In the genomic region with DNA sequence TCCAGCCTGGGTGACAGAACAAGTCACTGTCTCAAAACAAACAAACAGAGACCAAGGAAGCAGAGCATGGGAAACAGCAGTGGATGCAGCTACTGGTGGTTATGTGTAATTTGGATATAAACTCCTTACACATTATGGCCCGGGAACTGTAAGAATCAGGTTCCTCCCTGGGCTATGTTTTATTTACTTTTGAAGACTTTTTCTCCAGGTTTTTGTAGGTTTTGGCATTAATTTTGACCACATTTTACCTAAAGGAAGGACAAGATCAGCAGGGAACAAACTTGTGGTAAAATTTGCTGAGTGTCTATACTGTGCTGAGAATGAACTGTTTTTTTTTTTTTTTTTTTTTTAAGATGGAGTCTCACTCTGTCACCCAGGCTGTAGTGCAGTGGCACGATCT, we compare ENCODE assay signal across 20 cellular contexts. TPM values are rescaled to one million over a fixed set of nuclear protein-coding genes. Genes with fewer than 3 reads are reported as not detected.
A peak's percentile ranks its signal among the peaks of the same experiment; 100 is the strongest.
DNase-seq lines count a peak whose midpoint lies in the region; ATAC-seq and TF ChIP-seq lines count a peak whose summit lies in the region.
"Had no signal": no experiment of that assay in that cellular context is flagged by ENCODE, and none has a peak within 500 bp of the region (broad histone marks: within the 10 kb centered on the region; RNA-seq: fewer than 3 reads in every experiment).

No MANE protein-coding gene starts in this region.

- peaks cover 59% of the 10 kb centered on the region for H4K20me1 ChIP-seq in osteoblast (ENCODE audit: insufficient read depth, low read length)

- H3K4me1 ChIP-seq in osteoblast (ENCODE audit: insufficient read depth, low read length) (peaks cover 21% of the 10 kb centered on the region), upper lobe of right lung (no peaks in the 10 kb centered on the region)
- H3K4me1 ChIP-seq: BLaER1 had no signal

- ATAC-seq in activated T-helper 17 cell treated with anti-CD3 and anti-CD28 coated beads, Interleukin-2, amount 50 U/mL, for 72 hours (replicated peaks), result no peak
- ATAC-seq in upper lobe of right lung, result no peak
- ATAC-seq: A549, esophagus mucosa, Right ventricle myocardium inferior had no signal

- CTCF ChIA-PET in activated CD4-positive, alpha-beta T cell treated with anti-CD3 and anti-CD28 coated beads, Interleukin-2, amount 10 ng/mL, durations not matched to agents 7 days and 5 days (lab: Charles Lee), result interaction anchor here (1.0 to 1.8 kb wide), 2 partner anchors 29 to 36 kb away, joined by 3 to 5 read pairs; no protein-coding TSS in a partner anchor

- no peak overlapping the region for H2AFZ ChIP-seq in osteoblast (ENCODE audit: low read length)

- no peak overlapping the region for H3K4me2 ChIP-seq in osteoblast (ENCODE audit: insufficient read depth, low read length)
- H3K4me2 ChIP-seq: BLaER1 had no signal

- POLR2A ChIA-PET in activated CD4-positive, alpha-beta T cell treated with anti-CD3 and anti-CD28 coated beads, Interleukin-2, amount 10 ng/mL, durations not matched to agents 7 days and 5 days (lab: Charles Lee), result no interaction called here

- H3K27me3 ChIP-seq in osteoblast (ENCODE audit: insufficient read depth, low read length), result no peaks in the 10 kb centered on the region
- H3K27me3 ChIP-seq in upper lobe of right lung, result no peaks in the 10 kb centered on the region
- H3K27me3 ChIP-seq: BLaER1, right atrium auricular region had no signal

- TF ChIP-seq CTCF in HFFc6 (IDR thresholded peaks at IDR 0.05), result no peak
- TF ChIP-seq CTCF in osteoblast (IDR thresholded peaks at IDR 0.05; ENCODE audit: extremely low read depth, low read depth, low read length), result no peak
- no peak for TF ChIP-seq CTCF in upper lobe of right lung (IDR thresholded peaks at IDR 0.05)

- no peak overlapping the region for H3K4me3 ChIP-seq in osteoblast (ENCODE audit: insufficient read depth, low read length)
- no peak overlapping the region for H3K4me3 ChIP-seq in upper lobe of right lung
- H3K4me3 ChIP-seq: A549, BLaER1, right atrium auricular region had no signal

- H3K9me3 ChIP-seq in osteoblast (ENCODE audit: low read depth, low read length) (no peaks in the 10 kb centered on the region), upper lobe of right lung (no peaks in the 10 kb centered on the region)
- H3K9me3 ChIP-seq: A549, BLaER1, right atrium auricular region had no signal

- H3K36me3 Mint-ChIP-seq in activated CD4-positive, alpha-beta T cell treated with anti-CD3 and anti-CD28 coated beads, Interleukin-2, amount 10 ng/mL, durations not matched to agents 7 days and 5 days (ENCODE audit: low read depth), result peaks cover 44% of the 10 kb centered on the region
- H3K36me3 Mint-ChIP-seq in HFFc6 (ENCODE audit: low read depth), result peaks cover 8% of the 10 kb centered on the region; the same call in 1 of the 2 replicates
- H3K36me3 Mint-ChIP-seq in activated T-helper 17 cell treated with anti-CD3 and anti-CD28 coated beads, Interleukin-2, amount 50 U/mL, for 72 hours (ENCODE audit: low read depth), result peaks cover 99% of the 10 kb centered on the region

- H3K4me3 Mint-ChIP-seq in activated CD4-positive, alpha-beta T cell treated with anti-CD3 and anti-CD28 coated beads, Interleukin-2, amount 10 ng/mL, durations not matched to agents 7 days and 5 days, result no peak overlapping the region
- H3K4me3 Mint-ChIP-seq in HFFc6, result no peak overlapping the region
- peak overlapping the region; percentile 55 for H3K4me3 Mint-ChIP-seq in activated T-helper 17 cell treated with anti-CD3 and anti-CD28 coated beads, Interleukin-2, amount 50 U/mL, for 72 hours

- no peak for DNase-seq in activated CD4-positive, alpha-beta T cell treated with anti-CD3 and anti-CD28 coated beads, Interleukin-2, amount 10 ng/mL, durations not matched to agents 7 days and 5 days
- DNase-seq in activated CD4-positive, alpha-beta T cell treated with anti-CD3 and anti-CD28 coated beads for 48 hours, result no peak
- DNase-seq in HFFc6, result no peak
- no peak for DNase-seq in osteoblast (ENCODE audit: insufficient read length, low spot score, missing footprints)
- no peak for DNase-seq in upper lobe of right lung
- DNase-seq in NCI-H510A treated with DMSO at 0.1 percent for 48 hours (lab: John Stamatoyannopoulos, UW), result no peak
- no peak for DNase-seq in HuH-7 (ENCODE audit: low spot score)
- DNase-seq: amniotic stem cell; cerebellar nuclear complex; GDM1; mammary epithelial cell; NCI-H1694; NCI-H774; stimulated activated CD4-positive, alpha-beta T cell treated with anti-CD3 and anti-CD28 coated beads, Interleukin-12 subunit alpha, Interleukin-12 subunit beta, amount 100 ng/mL, for 4 hours had no signal

- peak overlapping the region; percentile 28 for H3K27ac Mint-ChIP-seq in activated CD4-positive, alpha-beta T cell treated with anti-CD3 and anti-CD28 coated beads, Interleukin-2, amount 10 ng/mL, durations not matched to agents 7 days and 5 days
- H3K27ac Mint-ChIP-seq in HFFc6, result peak overlapping the region; percentile 8; the same call in 1 of the 2 replicates
- peak overlapping the region; percentile 76 for H3K27ac Mint-ChIP-seq in activated T-helper 17 cell treated with anti-CD3 and anti-CD28 coated beads, Interleukin-2, amount 50 U/mL, for 72 hours

- H3K79me2 ChIP-seq in osteoblast (ENCODE audit: insufficient read depth, low read length), result peaks cover 99% of the 10 kb centered on the region

- H3K27ac ChIP-seq in osteoblast (ENCODE audit: low read depth, low read length) (peak overlapping the region; percentile 2), upper lobe of right lung (no peak overlapping the region)
- H3K27ac ChIP-seq: BLaER1, right atrium auricular region had no signal

- no peaks in the 10 kb centered on the region for H3K36me3 ChIP-seq in osteoblast (ENCODE audit: insufficient read depth, low read length)
- H3K36me3 ChIP-seq in upper lobe of right lung, result no peaks in the 10 kb centered on the region
- H3K36me3 ChIP-seq: right atrium auricular region had no signal

- H3K4me1 Mint-ChIP-seq in activated CD4-positive, alpha-beta T cell treated with anti-CD3 and anti-CD28 coated beads, Interleukin-2, amount 10 ng/mL, durations not matched to agents 7 days and 5 days, result peaks cover 74% of the 10 kb centered on the region
- peaks cover 70% of the 10 kb centered on the region for H3K4me1 Mint-ChIP-seq in HFFc6 (ENCODE audit: low read depth)
- peaks cover 61% of the 10 kb centered on the region for H3K4me1 Mint-ChIP-seq in activated T-helper 17 cell treated with anti-CD3 and anti-CD28 coated beads, Interleukin-2, amount 50 U/mL, for 72 hours

- intact Hi-C loops in upper lobe of right lung (cut with DNase I), result no loop called here

- no peaks in the 10 kb centered on the region for H3K9me3 Mint-ChIP-seq in activated CD4-positive, alpha-beta T cell treated with anti-CD3 and anti-CD28 coated beads, Interleukin-2, amount 10 ng/mL, durations not matched to agents 7 days and 5 days
- H3K9me3 Mint-ChIP-seq in HFFc6, result no peaks in the 10 kb centered on the region
- no peaks in the 10 kb centered on the region for H3K9me3 Mint-ChIP-seq in activated T-helper 17 cell treated with anti-CD3 and anti-CD28 coated beads, Interleukin-2, amount 50 U/mL, for 72 hours

- H3K27me3 Mint-ChIP-seq in activated CD4-positive, alpha-beta T cell treated with anti-CD3 and anti-CD28 coated beads, Interleukin-2, amount 10 ng/mL, durations not matched to agents 7 days and 5 days, result no peaks in the 10 kb centered on the region
- H3K27me3 Mint-ChIP-seq in HFFc6 (ENCODE audit: insufficient read depth), result no peaks in the 10 kb centered on the region; the same call in 1 of the 2 replicates
- H3K27me3 Mint-ChIP-seq in activated T-helper 17 cell treated with anti-CD3 and anti-CD28 coated beads, Interleukin-2, amount 50 U/mL, for 72 hours, result no peaks in the 10 kb centered on the region

RNA-seq across cellular contexts. Expression of a gene that starts 8.4 kb away (rescaled TPM):
- 100 to 1,000 TPM; 151 to 204 TPM for total RNA-seq in activated CD4-positive, alpha-beta T cell treated with anti-CD3 and anti-CD28 coated beads, Interleukin-2, amount 10 ng/mL, durations not matched to agents 7 days and 5 days
- total RNA-seq in HFFc6 (2021; fragmentation: NEBNext Ultra II Directional; extraction: Animal tissue kit (Norgen Biotek cat#: 25700)), result 10 to 100 TPM; 39.9 to 54.0 (median 49.3) TPM
- total RNA-seq in activated T-helper 17 cell treated with anti-CD3 and anti-CD28 coated beads, Interleukin-2, amount 50 U/mL, for 72 hours, result 100 to 1,000 TPM; 243 to 283 TPM
- total RNA-seq in osteoblast (52.8 and 57.8 TPM in 2 replicates), upper lobe of right lung (23.4 TPM)

Comparison
In these comparisons a context has a peak if more than half of its experiments do, and no peak if none do; other contexts are left out.
1. H3K27ac Mint-ChIP-seq: peak in every context shown above with its lines; median percentile 76 in activated T-helper 17 cell treated with anti-CD3 and anti-CD28 coated beads, Interleukin-2, amount 50 U/mL, for 72 hours; 28 in activated CD4-positive, alpha-beta T cell treated with anti-CD3 and anti-CD28 coated beads, Interleukin-2, amount 10 ng/mL, durations not matched to agents 7 days and 5 days; 8 in HFFc6.